Comparison of ENCODE assay signal across 8 cellular contexts in genomic region chr2:70133521-70134348, GRCh38. TPM values are rescaled to one million over a fixed set of nuclear protein-coding genes. Genes with fewer than 3 reads are reported as not detected.
A peak's percentile ranks its signal among the peaks of the same experiment; 100 is the strongest.
DNase-seq lines count a peak whose midpoint lies in the region; ATAC-seq and TF ChIP-seq lines count a peak whose summit lies in the region.

No MANE protein-coding gene starts in this region.

- no peak for ATAC-seq in HG03460 (IDR thresholded peaks at IDR 0.05; ENCODE audit: unreplicated experiment)
- ATAC-seq in GM19023 (IDR thresholded peaks at IDR 0.05; ENCODE audit: unreplicated experiment), result no peak

- H3K4me1 ChIP-seq in mammary epithelial cell (ENCODE audit: insufficient read depth, low read length), result peaks cover 30% of the 10 kb centered on the region
- peaks cover 19% of the 10 kb centered on the region for H3K4me1 ChIP-seq in neural progenitor cell

- H3K9ac ChIP-seq in mammary epithelial cell (ENCODE audit: insufficient read depth, low read length), result no peak overlapping the region
- no peak overlapping the region for H3K9ac ChIP-seq in neural progenitor cell

- WGBS in mammary epithelial cell (ENCODE audit: low coverage, missing lambda C conversion rate), result 49% methylated on average over 10 of the region's 10 CpGs

- H3K4me1 Mint-ChIP-seq in neural progenitor cell, result peaks cover 28% of the 10 kb centered on the region

- H3K4me2 ChIP-seq in mammary epithelial cell (ENCODE audit: insufficient read depth, low read depth, low read length), result peak overlapping the region; percentile 93
- no peak overlapping the region for H3K4me2 ChIP-seq in neural progenitor cell

- H3F3A ChIP-seq in neural progenitor cell (ENCODE audit: low read depth), result peaks cover 15% of the 10 kb centered on the region

- H3K27ac Mint-ChIP-seq in neural progenitor cell, result peak overlapping the region; percentile 88

- no TSS peak for BruUV-seq in mammary epithelial cell (replicated peaks; lab: Mats Ljungman, UMichigan)

- H3K27me3 Mint-ChIP-seq in neural progenitor cell (ENCODE audit: insufficient read depth, low read depth), result no peaks in the 10 kb centered on the region

- no peak overlapping the region for H3K4me3 ChIP-seq in mammary epithelial cell (replicated peaks in 1 of 3; ENCODE audit: insufficient read depth in 1 of 3, low read depth in 2 of 3, low read length in 3 of 3)
- no peak overlapping the region for H3K4me3 ChIP-seq in neural progenitor cell
- H3K4me3 ChIP-seq in foreskin fibroblast (ENCODE audit: low read depth in 1 of 2, low read length in 2 of 2), result no peak overlapping the region

- peak overlapping the region; percentile 98 for H2AFZ ChIP-seq in mammary epithelial cell (ENCODE audit: low read depth, low read length)
- H2AFZ ChIP-seq in neural progenitor cell (replicated peaks), result no peak overlapping the region

- H4K20me1 ChIP-seq in mammary epithelial cell (ENCODE audit: insufficient read depth, low read length) (no peaks in the 10 kb centered on the region), neural progenitor cell (ENCODE audit: low read depth) (no peaks in the 10 kb centered on the region)

- no peaks in the 10 kb centered on the region for H3K27me3 ChIP-seq in mammary epithelial cell (ENCODE audit: insufficient read depth, low read length)
- no peaks in the 10 kb centered on the region for H3K27me3 ChIP-seq in neural progenitor cell

- DNase-seq in NCI-H2171 (lab: John Stamatoyannopoulos, UW) (peak; percentile 93), mammary epithelial cell (no peak), neural progenitor cell (ENCODE audit: low spot score) (no peak), foreskin fibroblast (no peak)
- no peak for DNase-seq in effector CD8-positive, alpha-beta T cell (lab: John Stamatoyannopoulos, UW)

- TF ChIP-seq POLR2A in GM15510 (IDR thresholded peaks at IDR 0.05; ENCODE audit: borderline replicate concordance, extremely low read depth, insufficient read length), result peak; percentile 21

- H3K9me3 Mint-ChIP-seq in neural progenitor cell, result no peaks in the 10 kb centered on the region

- H3K36me3 ChIP-seq in mammary epithelial cell (ENCODE audit: insufficient read depth, low read length) (no peaks in the 10 kb centered on the region), neural progenitor cell (no peaks in the 10 kb centered on the region)

- H3K79me2 ChIP-seq in mammary epithelial cell (ENCODE audit: insufficient read depth, low read length) (no peaks in the 10 kb centered on the region), neural progenitor cell (ENCODE audit: low read depth) (no peaks in the 10 kb centered on the region)

- H3K27ac ChIP-seq in mammary epithelial cell (ENCODE audit: insufficient read depth, low read depth, low read length) (peak overlapping the region; percentile 65), neural progenitor cell (no peak overlapping the region)

- in situ Hi-C loops in mammary epithelial cell (cut with MboI; ENCODE audit: low sequenced_read_pairs in 2 of 2), result loop anchor here in 1 of 2 donors (5.0 kb wide), 1 partner anchor 41 kb away; no protein-coding TSS in a partner anchor

- H3K4me3 Mint-ChIP-seq in neural progenitor cell, result no peak overlapping the region

- no peaks in the 10 kb centered on the region for H3K9me3 ChIP-seq in mammary epithelial cell (replicated peaks; ENCODE audit: insufficient read depth, low read length)
- no peaks in the 10 kb centered on the region for H3K9me3 ChIP-seq in neural progenitor cell (ENCODE audit: low read depth)

- TF ChIP-seq CTCF in mammary epithelial cell (conservative IDR thresholded peaks at IDR 0.05 in 1 of 2, IDR thresholded peaks at IDR 0.05 in 1 of 2; ENCODE audit: extremely low read depth in 1 of 2, insufficient read depth in 1 of 2, low read depth in 1 of 2, low read length in 2 of 2), result no peak
- TF ChIP-seq CTCF in neural progenitor cell (IDR thresholded peaks at IDR 0.05), result no peak
- TF ChIP-seq CTCF in foreskin fibroblast (IDR thresholded peaks at IDR 0.05; ENCODE audit: low read depth, low read length), result no peak

- CTCF ChIA-PET in mammary epithelial cell (lab: Charles Lee; ENCODE audit: low non-redundant PET), result no interaction called here

- intact Hi-C loops in mammary epithelial cell (cut with micrococcal nuclease), result no loop called here

- H3K36me3 Mint-ChIP-seq in neural progenitor cell, result no peaks in the 10 kb centered on the region

- dilution Hi-C loops in mammary epithelial cell (cut with HindIII; ENCODE audit: low sequenced_read_pairs), result no loop called here

RNA-seq across cellular contexts. Expression of gene PCBP1, which starts 46.5 kb away (rescaled TPM):
- total RNA-seq in mammary epithelial cell (100 to 1,000 TPM in 1 of 2 donors, 10 to 100 TPM in 1; 47.2 to 258 TPM), neural progenitor cell (ENCODE audit: low replicate concordance) (62.0 and 82.0 TPM in 2 replicates)
- 128 TPM for polyA plus RNA-seq in mammary epithelial cell
- 119 TPM for polyA minus RNA-seq in mammary epithelial cell

RNA-seq across cellular contexts. Expression of gene C2orf42, which starts 57.1 kb away (rescaled TPM):
- 10 to 100 TPM; 17.3 to 20.2 TPM for total RNA-seq in mammary epithelial cell
- polyA plus RNA-seq in mammary epithelial cell, result 8.5 TPM
- polyA minus RNA-seq in mammary epithelial cell, result 6.5 TPM
- 24.1 and 25.4 TPM in 2 replicates for total RNA-seq in neural progenitor cell (ENCODE audit: low replicate concordance)
